ENCODE assay signal across 1 cellular context in genomic region chr6:53168516-53169257, GRCh38.
TF ChIP-seq lines count a peak whose summit lies in the region.

No MANE protein-coding gene starts in this region.

TF ChIP-seq in GM23338, 12 proteins besides CTCF, POLR2A, EP300 and RAD21:
- TF ChIP-seq, protein P1, sequence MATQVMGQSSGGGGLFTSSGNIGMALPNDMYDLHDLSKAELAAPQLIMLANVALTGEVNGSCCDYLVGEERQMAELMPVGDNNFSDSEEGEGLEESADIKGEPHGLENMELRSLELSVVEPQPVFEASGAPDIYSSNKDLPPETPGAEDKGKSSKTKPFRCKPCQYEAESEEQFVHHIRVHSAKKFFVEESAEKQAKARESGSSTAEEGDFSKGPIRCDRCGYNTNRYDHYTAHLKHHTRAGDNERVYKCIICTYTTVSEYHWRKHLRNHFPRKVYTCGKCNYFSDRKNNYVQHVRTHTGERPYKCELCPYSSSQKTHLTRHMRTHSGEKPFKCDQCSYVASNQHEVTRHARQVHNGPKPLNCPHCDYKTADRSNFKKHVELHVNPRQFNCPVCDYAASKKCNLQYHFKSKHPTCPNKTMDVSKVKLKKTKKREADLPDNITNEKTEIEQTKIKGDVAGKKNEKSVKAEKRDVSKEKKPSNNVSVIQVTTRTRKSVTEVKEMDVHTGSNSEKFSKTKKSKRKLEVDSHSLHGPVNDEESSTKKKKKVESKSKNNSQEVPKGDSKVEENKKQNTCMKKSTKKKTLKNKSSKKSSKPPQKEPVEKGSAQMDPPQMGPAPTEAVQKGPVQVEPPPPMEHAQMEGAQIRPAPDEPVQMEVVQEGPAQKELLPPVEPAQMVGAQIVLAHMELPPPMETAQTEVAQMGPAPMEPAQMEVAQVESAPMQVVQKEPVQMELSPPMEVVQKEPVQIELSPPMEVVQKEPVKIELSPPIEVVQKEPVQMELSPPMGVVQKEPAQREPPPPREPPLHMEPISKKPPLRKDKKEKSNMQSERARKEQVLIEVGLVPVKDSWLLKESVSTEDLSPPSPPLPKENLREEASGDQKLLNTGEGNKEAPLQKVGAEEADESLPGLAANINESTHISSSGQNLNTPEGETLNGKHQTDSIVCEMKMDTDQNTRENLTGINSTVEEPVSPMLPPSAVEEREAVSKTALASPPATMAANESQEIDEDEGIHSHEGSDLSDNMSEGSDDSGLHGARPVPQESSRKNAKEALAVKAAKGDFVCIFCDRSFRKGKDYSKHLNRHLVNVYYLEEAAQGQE (IDR thresholded peaks at IDR 0.05; ENCODE audit: unreplicated experiment), result no peak
- no peak for TF ChIP-seq NANOG (IDR thresholded peaks at IDR 0.05; ENCODE audit: borderline replicate concordance)
- TF ChIP-seq, protein P2, sequence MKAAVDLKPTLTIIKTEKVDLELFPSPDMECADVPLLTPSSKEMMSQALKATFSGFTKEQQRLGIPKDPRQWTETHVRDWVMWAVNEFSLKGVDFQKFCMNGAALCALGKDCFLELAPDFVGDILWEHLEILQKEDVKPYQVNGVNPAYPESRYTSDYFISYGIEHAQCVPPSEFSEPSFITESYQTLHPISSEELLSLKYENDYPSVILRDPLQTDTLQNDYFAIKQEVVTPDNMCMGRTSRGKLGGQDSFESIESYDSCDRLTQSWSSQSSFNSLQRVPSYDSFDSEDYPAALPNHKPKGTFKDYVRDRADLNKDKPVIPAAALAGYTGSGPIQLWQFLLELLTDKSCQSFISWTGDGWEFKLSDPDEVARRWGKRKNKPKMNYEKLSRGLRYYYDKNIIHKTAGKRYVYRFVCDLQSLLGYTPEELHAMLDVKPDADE (IDR thresholded peaks at IDR 0.05), result no peak
- no peak for TF ChIP-seq EZH2phosphoT487 (IDR thresholded peaks at IDR 0.05; ENCODE audit: unreplicated experiment)
- no peak for TF ChIP-seq STAT1 (IDR thresholded peaks at IDR 0.05; ENCODE audit: unreplicated experiment)
- TF ChIP-seq JUNB (IDR thresholded peaks at IDR 0.05; ENCODE audit: unreplicated experiment), result no peak
- no peak for TF ChIP-seq CREB1 (CRISPR knock-in tag; IDR thresholded peaks at IDR 0.05; ENCODE audit: low read depth)
- no peak for TF ChIP-seq EZH2 (IDR thresholded peaks at IDR 0.05; ENCODE audit: low read depth, unreplicated experiment)
- TF ChIP-seq ZNF331 (CRISPR knock-in tag; IDR thresholded peaks at IDR 0.05; ENCODE audit: low read depth), result no peak
- TF ChIP-seq ZNF462 (CRISPR knock-in tag; IDR thresholded peaks at IDR 0.05), result no peak
- no peak for TF ChIP-seq ZNF114 (CRISPR knock-in tag; IDR thresholded peaks at IDR 0.05)
